In genomic region chr7:122311280-122311679, GRCh38 we compare ENCODE assay signal across 24 cellular contexts. TPM values are rescaled to one million over a fixed set of nuclear protein-coding genes. Genes with fewer than 3 reads are reported as not detected.
A peak's percentile ranks its signal among the peaks of the same experiment; 100 is the strongest.
DNase-seq lines count a peak whose midpoint lies in the region; FAIRE-seq and TF ChIP-seq lines count a peak whose summit lies in the region.
"Had no signal": no experiment of that assay in that cellular context is flagged by ENCODE, and none has a peak within 500 bp of the region (broad histone marks: within the 10 kb centered on the region; RNA-seq: fewer than 3 reads in every experiment).

No MANE protein-coding gene starts in this region.

- peaks cover 5% of the 10 kb centered on the region for H3K36me3 Mint-ChIP-seq in astrocyte (ENCODE audit: low read depth, unreplicated experiment)
- H3K36me3 Mint-ChIP-seq in progenitor cell of endocrine pancreas (ENCODE audit: insufficient read depth), result no peaks in the 10 kb centered on the region
- H3K36me3 Mint-ChIP-seq: activated naive CD4-positive, alpha-beta T cell treated with anti-CD3 and anti-CD28 coated beads, Interleukin-2, amount 50 U/mL, for 24 hours had no signal

- no peak for FAIRE-seq in astrocyte (lab: Jason Lieb, UNC)

- 1% methylated on average over 7 of the region's 7 CpGs for WGBS in HUES64

- H3K9me3 Mint-ChIP-seq in astrocyte (ENCODE audit: unreplicated experiment) (peaks cover 4% of the 10 kb centered on the region), progenitor cell of endocrine pancreas (ENCODE audit: low read depth) (no peaks in the 10 kb centered on the region)
- H3K9me3 Mint-ChIP-seq: activated naive CD4-positive, alpha-beta T cell treated with anti-CD3 and anti-CD28 coated beads, Interleukin-2, amount 50 U/mL, for 24 hours had no signal

- H3K36me3 ChIP-seq in HUES64 (ENCODE audit: insufficient read depth, low read length) (no peaks in the 10 kb centered on the region), astrocyte (ENCODE audit: insufficient read depth, low read length) (no peaks in the 10 kb centered on the region), iPS-15b (ENCODE audit: control insufficient read depth, insufficient read depth, low read length) (no peaks in the 10 kb centered on the region)
- H3K36me3 ChIP-seq: HAP-1, left ventricle myocardium inferior, ovary, upper lobe of right lung had no signal

- peaks cover 66% of the 10 kb centered on the region for H3K4me1 ChIP-seq in HUES64 (ENCODE audit: insufficient read depth, low read length)
- H3K4me1 ChIP-seq in astrocyte (ENCODE audit: insufficient read depth, low read length), result peaks cover 10% of the 10 kb centered on the region
- H3K4me1 ChIP-seq in iPS-15b (ENCODE audit: control insufficient read depth, insufficient read depth, low read length), result peaks cover 21% of the 10 kb centered on the region
- H3K4me1 ChIP-seq: foreskin keratinocyte had no signal

- H3K4me3 Mint-ChIP-seq in astrocyte (ENCODE audit: unreplicated experiment) (peak overlapping the region; percentile 74), progenitor cell of endocrine pancreas (ENCODE audit: low read depth) (no peak overlapping the region)
- H3K4me3 Mint-ChIP-seq: activated CD8-positive, alpha-beta T cell treated with anti-CD3 and anti-CD28 coated beads, Interleukin-2, amount 10 ng/mL, durations not matched to agents 7 days and 5 days; activated naive CD4-positive, alpha-beta T cell treated with anti-CD3 and anti-CD28 coated beads, Interleukin-2, amount 50 U/mL, for 24 hours had no signal

- DNase-seq in astrocyte (ENCODE audit: low read depth) (no peak), progenitor cell of endocrine pancreas (ENCODE audit: low spot score, unreplicated experiment) (no peak), NCI-H146 (lab: John Stamatoyannopoulos, UW) (no peak), hypothalamus (lab: John Stamatoyannopoulos, UW) (no peak)
- no peak for DNase-seq in activated CD4-positive, alpha-beta T cell treated with anti-CD3 and anti-CD28 coated beads for 4 hours
- DNase-seq: activated CD4-positive, CD25-positive, alpha-beta regulatory T cell; activated CD8-positive, alpha-beta T cell treated with anti-CD3 and anti-CD28 coated beads, Interleukin-2, amount 10 ng/mL, durations not matched to agents 7 days and 5 days; activated T-cell treated with anti-CD3 and anti-CD28 coated beads, Interleukin-2, amount 50 U/mL, for 48 hours; foreskin keratinocyte; left ventricle myocardium inferior; NCI-H1417 treated with DMSO at 0.1 percent for 48 hours; NCI-H2171 treated with DMSO at 0.1 percent for 48 hours; NCI-H69; Right ventricle myocardium superior; stimulated activated CD4-positive, alpha-beta T cell treated with anti-CD3 and anti-CD28 coated beads, Interleukin-2, amount 100 ng/mL, for 24 hours; T-helper 2 cell; upper lobe of right lung had no signal

- H3K27ac Mint-ChIP-seq in astrocyte (ENCODE audit: unreplicated experiment) (no peak overlapping the region), progenitor cell of endocrine pancreas (peak overlapping the region; percentile 14)
- H3K27ac Mint-ChIP-seq: activated CD8-positive, alpha-beta T cell treated with anti-CD3 and anti-CD28 coated beads, Interleukin-2, amount 10 ng/mL, durations not matched to agents 7 days and 5 days; activated naive CD4-positive, alpha-beta T cell treated with anti-CD3 and anti-CD28 coated beads, Interleukin-2, amount 50 U/mL, for 24 hours had no signal

- TF ChIP-seq CTCF in astrocyte (IDR thresholded peaks at IDR 0.05; ENCODE audit: insufficient read depth, low read depth, low read length) (no peak), progenitor cell of endocrine pancreas (IDR thresholded peaks at IDR 0.05; ENCODE audit: unreplicated experiment) (no peak)

- H3K4me2 ChIP-seq in astrocyte (ENCODE audit: low read length), result no peak overlapping the region

- H3K27me3 ChIP-seq in HUES64 (ENCODE audit: insufficient read depth, low read length) (peaks cover 100% of the 10 kb centered on the region), astrocyte (ENCODE audit: insufficient read depth, low read length) (peaks cover 99% of the 10 kb centered on the region), iPS-15b (ENCODE audit: control insufficient read depth, insufficient read depth, low read length) (peaks cover 93% of the 10 kb centered on the region)
- H3K27me3 ChIP-seq: ovary had no signal

- no peaks in the 10 kb centered on the region for H3K79me2 ChIP-seq in astrocyte (ENCODE audit: insufficient read depth, low read length)

- H3K4me1 Mint-ChIP-seq in astrocyte (ENCODE audit: low read depth, unreplicated experiment), result peaks cover 4% of the 10 kb centered on the region
- H3K4me1 Mint-ChIP-seq in progenitor cell of endocrine pancreas (ENCODE audit: low read depth), result peaks cover 8% of the 10 kb centered on the region

- H3K9me3 ChIP-seq in HUES64 (ENCODE audit: insufficient read depth, low read depth, low read length), result no peaks in the 10 kb centered on the region
- peaks cover 3% of the 10 kb centered on the region for H3K9me3 ChIP-seq in astrocyte (ENCODE audit: insufficient read depth, low read depth, low read length)
- no peaks in the 10 kb centered on the region for H3K9me3 ChIP-seq in iPS-15b (ENCODE audit: control insufficient read depth, insufficient read depth, low read length)
- H3K9me3 ChIP-seq: left ventricle myocardium inferior, ovary, upper lobe of right lung had no signal

- H3K27me3 Mint-ChIP-seq in astrocyte (ENCODE audit: low read depth, unreplicated experiment), result peaks cover 83% of the 10 kb centered on the region
- peaks cover 97% of the 10 kb centered on the region for H3K27me3 Mint-ChIP-seq in progenitor cell of endocrine pancreas

- H3K4me3 ChIP-seq in HUES64 (ENCODE audit: low read length), result peak overlapping the region; percentile 75
- H3K4me3 ChIP-seq in astrocyte (ENCODE audit: insufficient read depth, low read depth, low read length), result no peak overlapping the region
- peak overlapping the region; percentile 58 for H3K4me3 ChIP-seq in iPS-15b (ENCODE audit: low read depth, low read length)

- H3K27ac ChIP-seq in HUES64 (ENCODE audit: low read depth, low read length) (no peak overlapping the region), astrocyte (ENCODE audit: low read depth, low read length) (no peak overlapping the region)
- H3K27ac ChIP-seq: body of pancreas, foreskin keratinocyte, left ventricle myocardium inferior, ovary, upper lobe of right lung had no signal

- peak overlapping the region; percentile 23; the same call in 1 of the 2 replicates for H3K9ac ChIP-seq in HUES64 (ENCODE audit: low read depth, low read length)
- no peak overlapping the region for H3K9ac ChIP-seq in astrocyte (ENCODE audit: low read length)
- H3K9ac ChIP-seq in iPS-15b (ENCODE audit: low read depth, low read length), result no peak overlapping the region

- no peak overlapping the region for H2AFZ ChIP-seq in astrocyte (ENCODE audit: low read depth, low read length)

- H4K20me1 ChIP-seq in astrocyte (ENCODE audit: insufficient read depth, low read length), result peaks cover 9% of the 10 kb centered on the region

RNA-seq across cellular contexts. Expression of gene FEZF1, which starts 6.7 kb away (rescaled TPM):
- polyA plus RNA-seq in HUES64 (2013, experiment 1 of 2), result 3.4 TPM
- polyA plus RNA-seq in HUES64 (2013, experiment 2 of 2), result 3.5 TPM
- total RNA-seq in astrocyte (0.29 and 0.61 TPM in 2 replicates), progenitor cell of endocrine pancreas (not detected in 2 replicates)
- total RNA-seq: activated CD8-positive, alpha-beta T cell treated with anti-CD3 and anti-CD28 coated beads, Interleukin-2, amount 10 ng/mL, durations not matched to agents 7 days and 5 days; body of pancreas; epithelial cell of proximal tubule; foreskin keratinocyte; left ventricle myocardium inferior; ovary; Right ventricle myocardium superior; upper lobe of right lung had no signal
- polyA plus RNA-seq: foreskin keratinocyte, ovary had no signal
